Comparison of ENCODE assay signal across 8 cellular contexts in genomic region chr1:200302192-200302892, GRCh38.
DNase-seq lines count a peak whose midpoint lies in the region; ATAC-seq and TF ChIP-seq lines count a peak whose summit lies in the region.

No MANE protein-coding gene starts in this region.

- H3K4me3 Mint-ChIP-seq in activated T-helper 1 cell treated with anti-CD3 and anti-CD28 coated beads, Interleukin-12 subunit alpha, Interleukin-12 subunit beta, Interleukin-2, Interleukin-4 antibody, amounts not matched to agents 30 ng/mL and 10 ng/mL and 1 ng/mL, durations not matched to agents 14 hours and 24 hours and 36 hours, result peak overlapping the region; percentile 83
- H3K4me3 Mint-ChIP-seq in neural crest cell, result peak overlapping the region; percentile 83

- intact Hi-C loops in activated T-helper 1 cell treated with anti-CD3 and anti-CD28 coated beads, Interleukin-12 subunit alpha, Interleukin-12 subunit beta, Interleukin-2, Interleukin-4 antibody, amounts not matched to agents 30 ng/mL and 10 ng/mL and 1 ng/mL, durations not matched to agents 14 hours and 24 hours and 36 hours (cut with micrococcal nuclease), result loop anchor here (1.0 to 10.0 kb wide), 4 partner anchors 180 to 618 kb away; no protein-coding TSS in a partner anchor

- H3K4me3 ChIP-seq in fibroblast of pulmonary artery (replicated peaks; ENCODE audit: low read depth, low read length), result peak overlapping the region; percentile 74

- H3K27me3 Mint-ChIP-seq in activated T-helper 1 cell treated with anti-CD3 and anti-CD28 coated beads, Interleukin-12 subunit alpha, Interleukin-12 subunit beta, Interleukin-2, Interleukin-4 antibody, amounts not matched to agents 30 ng/mL and 10 ng/mL and 1 ng/mL, durations not matched to agents 14 hours and 24 hours and 36 hours (ENCODE audit: insufficient read depth), result peaks cover 17% of the 10 kb centered on the region
- H3K27me3 Mint-ChIP-seq in neural crest cell (ENCODE audit: low read depth), result peaks cover 56% of the 10 kb centered on the region

- no peaks in the 10 kb centered on the region for H3K9me3 Mint-ChIP-seq in activated T-helper 1 cell treated with anti-CD3 and anti-CD28 coated beads, Interleukin-12 subunit alpha, Interleukin-12 subunit beta, Interleukin-2, Interleukin-4 antibody, amounts not matched to agents 30 ng/mL and 10 ng/mL and 1 ng/mL, durations not matched to agents 14 hours and 24 hours and 36 hours
- no peaks in the 10 kb centered on the region for H3K9me3 Mint-ChIP-seq in neural crest cell

- H3K27ac ChIP-seq in substantia nigra (ENCODE audit: low read depth, low read length, poor library complexity, severe bottlenecking), result peak overlapping the region; percentile 82

- peaks cover 23% of the 10 kb centered on the region for H3K4me1 Mint-ChIP-seq in activated T-helper 1 cell treated with anti-CD3 and anti-CD28 coated beads, Interleukin-12 subunit alpha, Interleukin-12 subunit beta, Interleukin-2, Interleukin-4 antibody, amounts not matched to agents 30 ng/mL and 10 ng/mL and 1 ng/mL, durations not matched to agents 14 hours and 24 hours and 36 hours (ENCODE audit: low read depth)
- H3K4me1 Mint-ChIP-seq in neural crest cell, result peaks cover 11% of the 10 kb centered on the region

- DNase-seq in NCI-H146 (lab: John Stamatoyannopoulos, UW), result peak; percentile 2
- DNase-seq in NCI-H146 treated with DMSO at 0.1 percent for 48 hours (lab: John Stamatoyannopoulos, UW; ENCODE audit: unreplicated experiment), result no peak
- peak; percentile 36 to 44 for DNase-seq in NOMO-1 (lab: John Stamatoyannopoulos, UW; ENCODE audit: unreplicated experiment in 2 of 2)
- DNase-seq in activated T-helper 1 cell treated with anti-CD3 and anti-CD28 coated beads, Interleukin-12 subunit alpha, Interleukin-12 subunit beta, Interleukin-2, Interleukin-4 antibody, amounts not matched to agents 30 ng/mL and 10 ng/mL and 1 ng/mL, durations not matched to agents 14 hours and 24 hours and 36 hours (ENCODE audit: low spot score), result peak; percentile 53
- peak; percentile 47 for DNase-seq in fibroblast of pulmonary artery (ENCODE audit: low read depth)
- DNase-seq in neural crest cell (ENCODE audit: low read depth, low spot score), result no peak
- DNase-seq in substantia nigra (lab: John Stamatoyannopoulos, UW), result peak in 31 of 49 donors; percentile 10 to 69 (median 33)

- peak; percentile 59 for ATAC-seq in HG02852 (IDR thresholded peaks at IDR 0.05; ENCODE audit: unreplicated experiment)

- H3K36me3 Mint-ChIP-seq in activated T-helper 1 cell treated with anti-CD3 and anti-CD28 coated beads, Interleukin-12 subunit alpha, Interleukin-12 subunit beta, Interleukin-2, Interleukin-4 antibody, amounts not matched to agents 30 ng/mL and 10 ng/mL and 1 ng/mL, durations not matched to agents 14 hours and 24 hours and 36 hours (ENCODE audit: low read depth), result no peaks in the 10 kb centered on the region
- H3K36me3 Mint-ChIP-seq in neural crest cell (ENCODE audit: low read depth), result no peaks in the 10 kb centered on the region

- TF ChIP-seq CTCF in fibroblast of pulmonary artery (IDR thresholded peaks at IDR 0.05; ENCODE audit: low read length, missing control alignments) (peak; percentile 9), neural crest cell (conservative IDR thresholded peaks at IDR 0.05) (peak; percentile 10)

- no peak overlapping the region for H3K27ac Mint-ChIP-seq in activated T-helper 1 cell treated with anti-CD3 and anti-CD28 coated beads, Interleukin-12 subunit alpha, Interleukin-12 subunit beta, Interleukin-2, Interleukin-4 antibody, amounts not matched to agents 30 ng/mL and 10 ng/mL and 1 ng/mL, durations not matched to agents 14 hours and 24 hours and 36 hours
- no peak overlapping the region for H3K27ac Mint-ChIP-seq in neural crest cell (ENCODE audit: unreplicated experiment)

Comparison
In these comparisons a context has a peak if more than half of its experiments do, and no peak if none do; other contexts are left out.
1. DNase-seq: peak in NCI-H146 (single experiment), NOMO-1 (2 of 2), activated T-helper 1 cell treated with anti-CD3 and anti-CD28 coated beads, Interleukin-12 subunit alpha, Interleukin-12 subunit beta, Interleukin-2, Interleukin-4 antibody, amounts not matched to agents 30 ng/mL and 10 ng/mL and 1 ng/mL, durations not matched to agents 14 hours and 24 hours and 36 hours (single experiment), fibroblast of pulmonary artery (single experiment) and substantia nigra (31 of 49); none in NCI-H146 treated with DMSO at 0.1 percent for 48 hours (single experiment) and neural crest cell (single experiment).